In the genomic region with DNA sequence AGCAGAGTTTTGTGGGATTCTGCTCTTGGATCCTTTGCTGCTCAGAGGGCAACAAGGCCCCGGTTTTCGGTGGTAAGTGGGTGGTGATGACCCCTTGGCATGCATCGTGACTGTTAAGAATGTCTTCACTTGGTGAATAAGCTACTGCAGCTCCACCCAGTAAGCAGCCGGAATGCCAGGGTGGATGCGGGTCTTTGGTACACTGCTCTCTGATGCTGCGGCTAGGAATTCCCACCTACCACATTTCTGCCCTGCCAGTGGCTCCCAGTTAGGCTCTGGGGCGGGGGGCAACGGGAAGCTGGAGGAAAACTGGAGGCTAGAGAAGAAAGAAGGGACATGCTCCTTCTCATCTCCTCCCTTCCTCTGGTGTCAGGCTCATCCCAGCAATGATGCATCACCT, we compare ENCODE assay signal across 22 cellular contexts.
DNase-seq lines count a peak whose midpoint lies in the region; ATAC-seq, FAIRE-seq and TF ChIP-seq lines count a peak whose summit lies in the region.
"Had no signal": no experiment of that assay in that cellular context is flagged by ENCODE, and none has a peak within 500 bp of the region (broad histone marks: within the 10 kb centered on the region; RNA-seq: fewer than 3 reads in every experiment).

No MANE protein-coding gene starts in this region.

- BruUV-seq in HepG2 (replicated peaks; lab: Mats Ljungman, UMichigan) = no TSS peak

- H3K27me3 ChIP-seq in body of pancreas = no peaks in the 10 kb centered on the region
- peaks cover 0 to under 1% (median 0%) of the 10 kb centered on the region in 3 experiments for H3K27me3 ChIP-seq in neuronal stem cell (ENCODE audit: control insufficient read depth in 3 of 3, insufficient read depth in 3 of 3, low read depth in 1 of 3, low read length in 3 of 3)
- H3K27me3 ChIP-seq in skeletal muscle tissue (ENCODE audit: control insufficient read depth in 3 of 3, insufficient read depth in 3 of 3, low read length in 3 of 3) = peaks cover 0 to 3% (median 0%) of the 10 kb centered on the region in 3 donors
- peaks cover 2 to 10% of the 10 kb centered on the region in 2 experiments; a peak in 3 of 5 replicates for H3K27me3 ChIP-seq in HepG2 (ENCODE audit: control insufficient read depth in 1 of 2, insufficient read depth in 2 of 2, low read length in 2 of 2)
- H3K27me3 ChIP-seq: BLaER1 had no signal

- H3K79me1 ChIP-seq in neuronal stem cell (ENCODE audit: low read depth, low read length) = no peaks in the 10 kb centered on the region

- H3K4me2 ChIP-seq in neuronal stem cell (ENCODE audit: insufficient read depth, low read length, poor library complexity, severe bottlenecking) = no peak overlapping the region
- H3K4me2 ChIP-seq in HepG2 (ENCODE audit: low read depth, low read length) = no peak overlapping the region
- H3K4me2 ChIP-seq: BLaER1 had no signal

- H3K4me3 ChIP-seq in body of pancreas (no peak overlapping the region), neuronal stem cell (ENCODE audit: low read length in 2 of 2) (no peak overlapping the region), skeletal muscle tissue (ENCODE audit: low read length in 3 of 3) (peak overlapping the region in 1 of 3 donors; percentile 11), HepG2 (replicated peaks in 1 of 3; ENCODE audit: insufficient read depth in 1 of 3, low read depth in 2 of 3, low read length in 3 of 3) (no peak overlapping the region)
- H3K4me3 ChIP-seq: BLaER1 had no signal

- CTCF ChIA-PET in HepG2 (lab: Yijun Ruan, JAX; ENCODE audit: low intra/inter-chr PET ratio, low total read pairs) = no interaction called here

- H3K9me3 ChIP-seq in body of pancreas (no peaks in the 10 kb centered on the region), neuronal stem cell (replicated peaks in 1 of 2; ENCODE audit: control insufficient read depth in 2 of 2, insufficient read depth in 1 of 2, low read depth in 1 of 2, low read length in 2 of 2) (no peaks in the 10 kb centered on the region), skeletal muscle tissue (ENCODE audit: control insufficient read depth in 3 of 3, low read length in 3 of 3) (no peaks in the 10 kb centered on the region), HepG2 (ENCODE audit: low read length) (no peaks in the 10 kb centered on the region)
- H3K9me3 ChIP-seq: BLaER1 had no signal

- H3K23ac ChIP-seq in neuronal stem cell (ENCODE audit: low read depth, low read length, poor library complexity) = peak overlapping the region; percentile 6

- no peak overlapping the region for H2BK12ac ChIP-seq in neuronal stem cell (ENCODE audit: low read length)

- no peaks in the 10 kb centered on the region for H4K20me1 ChIP-seq in HepG2 (ENCODE audit: insufficient read depth, low read length)
- H4K20me1 ChIP-seq: BLaER1 had no signal

- 95% methylated on average over 6 to 8 of the region's 8 CpGs for WGBS in body of pancreas, 2 donors
- WGBS in neuronal stem cell (ENCODE audit: extremely low coverage in 2 of 2, insufficient read length in 2 of 2, insufficient replicate concordance in 1 of 2), 2 donors = no CpG with 5 or more reads among the region's 8 CpGs
- 32% methylated on average over 7 of the region's 8 CpGs for WGBS in HepG2 (ENCODE audit: low lambda C conversion rate)

- TF ChIP-seq CTCF in body of pancreas (IDR thresholded peaks at IDR 0.05) (no peak), HepG2 (CRISPR knock-in tag; IDR thresholded peaks at IDR 0.05) (no peak)

- H2BK15ac ChIP-seq in neuronal stem cell (ENCODE audit: low read length) = no peak overlapping the region

- no peak for TF ChIP-seq RAD21 in HepG2 (CRISPR knock-in tag; IDR thresholded peaks at IDR 0.05)

- H3K9ac ChIP-seq in neuronal stem cell (ENCODE audit: low read depth, low read length, poor library complexity) (no peak overlapping the region), skeletal muscle tissue (ENCODE audit: low read depth in 1 of 3, low read length in 3 of 3) (peak overlapping the region in 1 of 3 donors; percentile 55), HepG2 (ENCODE audit: insufficient read depth, low read depth, low read length) (no peak overlapping the region)
- H3K9ac ChIP-seq: BLaER1 had no signal

- no peak overlapping the region for H2BK5ac ChIP-seq in neuronal stem cell (ENCODE audit: low read length)

- no peak for TF ChIP-seq POLR2A in body of pancreas (IDR thresholded peaks at IDR 0.05)
- TF ChIP-seq POLR2A in HepG2 (IDR thresholded peaks at IDR 0.05; ENCODE audit: insufficient read depth in 1 of 2, low read depth in 2 of 2, low read length in 2 of 2) = no peak

- no peak overlapping the region for H4K91ac ChIP-seq in neuronal stem cell (ENCODE audit: low read depth, low read length, poor library complexity)

- H2AFZ ChIP-seq in neuronal stem cell (ENCODE audit: low read length) (no peak overlapping the region), HepG2 (ENCODE audit: low read length) (no peak overlapping the region)

- no peaks in the 10 kb centered on the region for H3K79me2 ChIP-seq in HepG2 (ENCODE audit: insufficient read depth, low read length)

- in situ Hi-C loops in HepG2 (cut with HindIII; ENCODE audit: extremely low pct_ligation_motif_present, low pct_unique_long_range_greater_than_20kb) = no loop called here

- H3K27ac ChIP-seq in body of pancreas = peak overlapping the region; percentile 48 to 94 (median 92)
- no peak overlapping the region for H3K27ac ChIP-seq in neuronal stem cell (replicated peaks; ENCODE audit: low read length)
- peak overlapping the region; percentile 90 for H3K27ac ChIP-seq in skeletal muscle tissue (ENCODE audit: low read depth, low read length)
- H3K27ac ChIP-seq in HepG2 (ENCODE audit: extremely low read length, insufficient read depth, low read length) = no peak overlapping the region
- H3K27ac ChIP-seq: BLaER1 had no signal

- no peak overlapping the region for H2AK5ac ChIP-seq in neuronal stem cell (ENCODE audit: low read depth, low read length)

- POLR2A ChIA-PET in HepG2 (lab: Yijun Ruan, JAX) = no interaction called here

- TF ChIP-seq EP300 in HepG2 (IDR thresholded peaks at IDR 0.05; ENCODE audit: low read depth in 2 of 2, low read length in 2 of 2) (no peak), HepG2 (CRISPR knock-in tag; IDR thresholded peaks at IDR 0.05; ENCODE audit: borderline replicate concordance) (no peak)

- no peak overlapping the region for H2BK120ac ChIP-seq in neuronal stem cell (ENCODE audit: low read depth, low read length)

- FAIRE-seq in HepG2 (lab: Jason Lieb, UNC) (no peak), GM19239 (lab: Jason Lieb, UNC) (no peak)
- FAIRE-seq: GM12891, GM18507, H1, RCC 7860 had no signal

- H3K18ac ChIP-seq in neuronal stem cell (ENCODE audit: low read length) = no peak overlapping the region

- intact Hi-C loops in body of pancreas (cut with DNase I) = no loop called here
- intact Hi-C loops in HepG2 (cut with micrococcal nuclease; ENCODE audit: unreplicated experiment) = no loop called here

- no peak overlapping the region for H3K4ac ChIP-seq in neuronal stem cell (ENCODE audit: low read length)

- no peak for ATAC-seq in body of pancreas
- ATAC-seq in HG03457 (IDR thresholded peaks at IDR 0.05; ENCODE audit: unreplicated experiment) = no peak
- ATAC-seq in HepG2 = no peak
- ATAC-seq: CD8-positive, alpha-beta T cell had no signal

- H3K36me3 ChIP-seq in body of pancreas (replicated peaks in 1 of 2; ENCODE audit: insufficient read depth in 1 of 2, low read depth in 2 of 2) (no peaks in the 10 kb centered on the region), neuronal stem cell (replicated peaks in 1 of 2; ENCODE audit: control insufficient read depth in 2 of 2, insufficient read depth in 2 of 2, low read length in 2 of 2) (no peaks in the 10 kb centered on the region), skeletal muscle tissue (ENCODE audit: control insufficient read depth in 3 of 3, insufficient read depth in 3 of 3, low read length in 3 of 3) (no peaks in the 10 kb centered on the region), HepG2 (replicated peaks in 1 of 2; ENCODE audit: control insufficient read depth in 1 of 2, insufficient read depth in 2 of 2, low read length in 2 of 2) (no peaks in the 10 kb centered on the region)
- H3K36me3 ChIP-seq: BLaER1 had no signal

- H4K8ac ChIP-seq in neuronal stem cell (ENCODE audit: low read depth, low read length) = no peak overlapping the region

- peak; percentile 13 for DNase-seq in activated CD8-positive, alpha-beta memory T cell treated with anti-CD3 and anti-CD28 coated beads for 24 hours
- no peak for DNase-seq in activated CD8-positive, alpha-beta memory T cell treated with anti-CD3 and anti-CD28 coated beads, Interleukin-2, amount 50 U/mL, for 4 hours
- DNase-seq in body of pancreas (no peak), neuronal stem cell (ENCODE audit: low spot score) (no peak), HepG2 (ENCODE audit: low spot score) (no peak), GM19239 (ENCODE audit: insufficient read length, low spot score) (no peak)
- DNase-seq: Calu3; CD8-positive, alpha-beta T cell; DMS53; KBM-7; NCI-H1105; NCI-H2171 treated with DMSO at 0.1 percent for 48 hours; NCI-H510A; NCI-H774; Right ventricle myocardium superior had no signal

- no peak overlapping the region for H3K14ac ChIP-seq in neuronal stem cell (ENCODE audit: low read length)

- H3K4me1 ChIP-seq in body of pancreas (peaks cover 81% of the 10 kb centered on the region), neuronal stem cell (ENCODE audit: control insufficient read depth in 2 of 2, insufficient read depth in 1 of 2, low read depth in 1 of 2, low read length in 2 of 2) (peaks cover 0 to 2% of the 10 kb centered on the region in 2 donors), skeletal muscle tissue (ENCODE audit: control insufficient read depth in 3 of 3, insufficient read depth in 3 of 3, low read length in 3 of 3) (peaks cover 40 to 56% (median 48%) of the 10 kb centered on the region in 3 donors), HepG2 (ENCODE audit: insufficient read depth, low read length) (no peaks in the 10 kb centered on the region)

TF ChIP-seq in HepG2, 621 proteins besides CTCF, POLR2A, EP300 and RAD21:
- no peak for TF ChIP-seq MBD4 (IDR thresholded peaks at IDR 0.05; ENCODE audit: borderline replicate concordance, low read length)
- TF ChIP-seq MIER3 (CRISPR knock-in tag; IDR thresholded peaks at IDR 0.05; ENCODE audit: borderline replicate concordance) = no peak

Comparison
In these comparisons a context has a peak if more than half of its experiments do, and no peak if none do; other contexts are left out.
1. H3K27ac ChIP-seq: peak in body of pancreas (4 of 4) and skeletal muscle tissue (single experiment); none in neuronal stem cell (single experiment) and HepG2 (single experiment).